ENCODE assay signal across 8 cellular contexts in the genomic region with DNA sequence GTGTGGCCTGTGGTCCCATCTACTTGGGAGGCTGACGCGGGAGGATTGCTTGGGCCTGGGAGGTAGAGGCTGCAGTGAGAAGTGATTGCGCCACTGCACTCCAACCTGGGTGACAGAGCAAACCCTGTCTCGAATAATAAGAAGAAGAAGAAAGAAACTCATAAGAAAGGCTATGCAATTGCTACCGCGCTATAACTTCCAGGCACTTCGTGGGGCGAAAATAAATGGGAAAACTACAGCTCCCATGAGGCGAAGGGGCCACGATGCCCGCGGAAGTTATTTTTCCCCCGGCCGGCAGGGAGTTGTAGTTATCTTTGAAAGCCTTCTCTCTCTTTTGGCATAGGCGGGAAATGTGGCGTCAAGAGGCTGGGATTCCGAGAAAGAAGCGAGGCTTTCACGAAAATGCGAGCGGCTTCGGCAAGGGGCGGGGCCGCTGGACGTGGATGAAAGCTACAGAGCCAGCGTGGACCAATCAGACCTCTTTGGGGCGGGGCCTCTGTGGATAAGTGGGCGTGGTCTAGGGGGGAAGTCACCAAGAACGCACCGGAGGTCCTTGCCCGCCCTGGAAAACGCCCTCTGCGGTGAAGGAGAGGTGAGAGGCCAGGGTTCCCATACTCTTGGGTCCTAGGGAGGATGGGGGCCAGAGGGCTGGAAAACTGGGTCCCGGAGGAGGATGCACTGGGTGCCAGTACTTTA. TPM values are rescaled to one million over a fixed set of nuclear protein-coding genes. Genes with fewer than 3 reads are reported as not detected.
DNase-seq lines count a peak whose midpoint lies in the region; ATAC-seq, FAIRE-seq and TF ChIP-seq lines count a peak whose summit lies in the region.

NUCB1 (plus strand) TSS at position 532 of the 696 bp plus-strand sequence. CDS start 485 bp downstream, outside the sequence.

- peak; percentile 84 for FAIRE-seq in H54 (lab: Jason Lieb, UNC)

- H3K4me3 Mint-ChIP-seq in nephron progenitor cell, result peak within 1 kb of the TSS; percentile 99
- H3K4me3 Mint-ChIP-seq in stimulated activated naive CD8-positive, alpha-beta T cell treated with anti-CD3 and anti-CD28 coated beads, Interleukin-15, amount 100 ng/mL, for 72 hours, result peak within 1 kb of the TSS; percentile 92 to 94

- H3K36me3 Mint-ChIP-seq in nephron progenitor cell (ENCODE audit: low read depth), result peaks cover 18% of the 10 kb centered on the region

- no peaks in the 10 kb centered on the region for H3K9me3 Mint-ChIP-seq in nephron progenitor cell
- H3K9me3 Mint-ChIP-seq in stimulated activated naive CD8-positive, alpha-beta T cell treated with anti-CD3 and anti-CD28 coated beads, Interleukin-15, amount 100 ng/mL, for 72 hours, result no peaks in the 10 kb centered on the region

- H3K4me3 ChIP-seq in MM.1S (ENCODE audit: low read length), result peak within 1 kb of the TSS; percentile 85

- TF ChIP-seq CTCF in MM.1S (IDR thresholded peaks at IDR 0.05; ENCODE audit: low read length) (peak; percentile 9; the same call in 1 of the 2 replicates), nephron progenitor cell (IDR thresholded peaks at IDR 0.05) (no peak)

- H3K9ac ChIP-seq in MM.1S (ENCODE audit: low read length), result peak within 1 kb of the TSS; percentile 73

- no peak for TF ChIP-seq POLR2A in H54 (IDR thresholded peaks at IDR 0.05; ENCODE audit: low read depth, low read length)

- peaks cover 24% of the 10 kb centered on the region for H3K79me2 ChIP-seq in MM.1S (ENCODE audit: low read length)

- H4K20me1 ChIP-seq in MM.1S (ENCODE audit: insufficient read depth, low read length), result no peaks in the 10 kb centered on the region

- no peaks in the 10 kb centered on the region for H3K36me3 ChIP-seq in MM.1S (replicated peaks; ENCODE audit: insufficient read depth, low read length)

- H3F3A ChIP-seq in MM.1S (ENCODE audit: insufficient read depth, low read length), result peaks cover 7% of the 10 kb centered on the region

- H3K4me1 ChIP-seq in MM.1S (ENCODE audit: low read length), result no peaks in the 10 kb centered on the region

- H2AFZ ChIP-seq in MM.1S (ENCODE audit: low read length), result peak within 1 kb of the TSS; percentile 38

- ATAC-seq in stimulated activated naive CD8-positive, alpha-beta T cell treated with anti-CD3 and anti-CD28 coated beads, Interleukin-15, amount 100 ng/mL, for 72 hours, result peak; percentile 93

- no peaks in the 10 kb centered on the region for H3K9me3 ChIP-seq in MM.1S (replicated peaks; ENCODE audit: insufficient read depth, low read length)

- H3K27me3 ChIP-seq in MM.1S (replicated peaks; ENCODE audit: insufficient read depth, low read length), result no peaks in the 10 kb centered on the region

- H3K27me3 Mint-ChIP-seq in nephron progenitor cell (ENCODE audit: low read depth, poor library complexity), result peaks cover 6% of the 10 kb centered on the region
- H3K27me3 Mint-ChIP-seq in stimulated activated naive CD8-positive, alpha-beta T cell treated with anti-CD3 and anti-CD28 coated beads, Interleukin-15, amount 100 ng/mL, for 72 hours, result peaks cover 22% of the 10 kb centered on the region

- DNase-seq in Daoy (ENCODE audit: low read depth) (peak; percentile 99), H54 (ENCODE audit: insufficient read length, low spot score) (peak; percentile 93), MM.1S (peak; percentile 99), SIG-M5 (lab: John Stamatoyannopoulos, UW) (peak; percentile 88), activated gamma-delta T cell (lab: John Stamatoyannopoulos, UW) (peak; percentile 76), fibroblast of the conjunctiva (ENCODE audit: low read depth) (peak; percentile 98), nephron progenitor cell (peak; percentile 100)
- DNase-seq in stimulated activated naive CD8-positive, alpha-beta T cell treated with anti-CD3 and anti-CD28 coated beads, Interleukin-15, amount 100 ng/mL, for 72 hours, result peak; percentile 99

- H3K9me2 ChIP-seq in MM.1S (replicated peaks; ENCODE audit: insufficient read depth, low read length), result no peaks in the 10 kb centered on the region

- H3K27ac ChIP-seq in MM.1S (ENCODE audit: low read length), result peak within 1 kb of the TSS; percentile 56; the same call in 1 of the 2 replicates

- peak within 1 kb of the TSS; percentile 95 for H3K27ac Mint-ChIP-seq in nephron progenitor cell
- peak within 1 kb of the TSS; percentile 95 to 98 for H3K27ac Mint-ChIP-seq in stimulated activated naive CD8-positive, alpha-beta T cell treated with anti-CD3 and anti-CD28 coated beads, Interleukin-15, amount 100 ng/mL, for 72 hours

- peak within 1 kb of the TSS; percentile 86 for H3K4me2 ChIP-seq in MM.1S (ENCODE audit: low read depth, low read length)

- H3K4me1 Mint-ChIP-seq in nephron progenitor cell, result peaks cover 44% of the 10 kb centered on the region
- H3K4me1 Mint-ChIP-seq in stimulated activated naive CD8-positive, alpha-beta T cell treated with anti-CD3 and anti-CD28 coated beads, Interleukin-15, amount 100 ng/mL, for 72 hours, result peaks cover 58% of the 10 kb centered on the region

RNA-seq across cellular contexts. Expression of gene NUCB1, which starts in this region (rescaled TPM):
- 105 and 106 TPM in 2 replicates for total RNA-seq in Daoy (2014; rRNA removed; shearing (Covaris generic))

Comparison
In these comparisons a context has a peak if more than half of its experiments do, and no peak if none do; other contexts are left out.
1. Peak in every context shown above with its lines: DNase-seq, ATAC-seq, H3K4me3 ChIP-seq and H3K27ac ChIP-seq.